In genomic region chr12:89951050-89951693, GRCh38 we compare ENCODE assay signal across 1 cellular context.
TF ChIP-seq lines count a peak whose summit lies in the region.

No MANE protein-coding gene starts in this region.

TF ChIP-seq in HEK293, 187 proteins besides CTCF, POLR2A, EP300 and RAD21 (continued from another document):
- TF ChIP-seq PBX3 (CRISPR knock-in tag; IDR thresholded peaks at IDR 0.05) (no peak), ZNF768 (tag by site-specific recombination; IDR thresholded peaks at IDR 0.05) (no peak), ZNF530 (tag by site-specific recombination; IDR thresholded peaks at IDR 0.05; ENCODE audit: low read depth) (no peak), ZNF600 (tag by site-specific recombination; IDR thresholded peaks at IDR 0.05) (peak; percentile 84), ZNF280C (tag by site-specific recombination; IDR thresholded peaks at IDR 0.05) (no peak), ZFP69B (tag by site-specific recombination; IDR thresholded peaks at IDR 0.05) (no peak), ZNF146 (tag by site-specific recombination; IDR thresholded peaks at IDR 0.05) (no peak), ZNF48 (tag by site-specific recombination; IDR thresholded peaks at IDR 0.05) (no peak), ZNF324 (tag by site-specific recombination; IDR thresholded peaks at IDR 0.05) (no peak), BCL11A (tag by site-specific recombination; IDR thresholded peaks at IDR 0.05; ENCODE audit: low read depth) (no peak), ZNF629 (tag by site-specific recombination; IDR thresholded peaks at IDR 0.05) (peak; percentile 98), ZBTB6 (tag by site-specific recombination; IDR thresholded peaks at IDR 0.05) (no peak), ZNF623 (tag by site-specific recombination; IDR thresholded peaks at IDR 0.05) (no peak), ZNF621 (tag by site-specific recombination; IDR thresholded peaks at IDR 0.05) (no peak), ZNF664 (tag by site-specific recombination; IDR thresholded peaks at IDR 0.05) (no peak), ZNF76 (tag by site-specific recombination; IDR thresholded peaks at IDR 0.05; ENCODE audit: borderline replicate concordance, low read depth) (no peak), ZNF518A (tag by site-specific recombination; conservative IDR thresholded peaks at IDR 0.05; ENCODE audit: low read depth) (peak; percentile 42), OSR2 (tag by site-specific recombination; IDR thresholded peaks at IDR 0.05) (peak; percentile 62; the same call in 1 of the 2 replicates), ZEB2 (tag by site-specific recombination; IDR thresholded peaks at IDR 0.05) (peak; percentile 89), HIC1 (tag by site-specific recombination; IDR thresholded peaks at IDR 0.05) (peak; percentile 27; the same call in 1 of the 2 replicates), ZBTB10 (tag by site-specific recombination; IDR thresholded peaks at IDR 0.05) (0 out of 2 replicates have a peak, but pooled peaks have one; percentile 22), ZNF785 (tag by site-specific recombination; IDR thresholded peaks at IDR 0.05) (no peak), ZNF169 (tag by site-specific recombination; IDR thresholded peaks at IDR 0.05) (no peak), ZNF341 (tag by site-specific recombination; IDR thresholded peaks at IDR 0.05; ENCODE audit: low read depth) (no peak), GLIS1 (tag by site-specific recombination; IDR thresholded peaks at IDR 0.05) (peak; percentile 83), ZNF580 (tag by site-specific recombination; IDR thresholded peaks at IDR 0.05) (peak; percentile 72; the same call in 1 of the 2 replicates), ZNF133 (tag by site-specific recombination; IDR thresholded peaks at IDR 0.05) (no peak), ZNF354C (tag by site-specific recombination; IDR thresholded peaks at IDR 0.05; ENCODE audit: borderline replicate concordance, low read depth) (no peak)
